In the genomic region with DNA sequence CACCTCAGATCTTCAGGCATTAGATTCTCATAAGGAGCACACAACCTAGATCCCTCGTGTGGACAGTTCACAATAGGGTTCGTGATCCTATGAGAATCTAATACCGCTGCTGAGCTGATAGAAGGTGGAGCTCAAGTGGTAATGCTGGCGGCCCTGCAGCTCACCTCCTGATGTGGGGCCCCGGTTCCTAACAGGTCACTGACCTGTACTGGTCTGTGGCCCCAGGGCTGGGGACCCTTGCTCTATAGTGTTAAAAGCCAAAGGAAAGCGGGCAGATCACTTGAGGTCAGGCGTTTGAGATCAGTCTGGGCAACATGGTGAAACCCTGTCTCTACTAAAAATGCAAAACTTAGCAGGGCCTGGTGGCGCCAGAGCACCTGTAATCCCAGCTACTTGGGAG, we compare ENCODE assay signal across 8 cellular contexts.
"Had no signal": no experiment of that assay in that cellular context is flagged by ENCODE, and none has a peak within 500 bp of the region (broad histone marks: within the 10 kb centered on the region; RNA-seq: fewer than 3 reads in every experiment).

No MANE protein-coding gene starts in this region.

- H3K9me3 ChIP-seq: HAP-1 had no signal

- H3K4me3 Mint-ChIP-seq: GM23338, H9, HFFc6 had no signal

- H3K4me3 ChIP-seq: GM23248, GM23338, HAP-1 had no signal

- DNase-seq: GM23248, GOT3, H7, H9, HCEC 1CT, HFFc6 had no signal

- H3K27ac ChIP-seq: GM23248 had no signal

- H3K27ac Mint-ChIP-seq: GM23338, H9, HFFc6 had no signal

- H3K4me1 ChIP-seq: HAP-1 had no signal

- H3K36me3 ChIP-seq: HAP-1 had no signal
